ENCODE assay signal across 18 cellular contexts in the genomic region with DNA sequence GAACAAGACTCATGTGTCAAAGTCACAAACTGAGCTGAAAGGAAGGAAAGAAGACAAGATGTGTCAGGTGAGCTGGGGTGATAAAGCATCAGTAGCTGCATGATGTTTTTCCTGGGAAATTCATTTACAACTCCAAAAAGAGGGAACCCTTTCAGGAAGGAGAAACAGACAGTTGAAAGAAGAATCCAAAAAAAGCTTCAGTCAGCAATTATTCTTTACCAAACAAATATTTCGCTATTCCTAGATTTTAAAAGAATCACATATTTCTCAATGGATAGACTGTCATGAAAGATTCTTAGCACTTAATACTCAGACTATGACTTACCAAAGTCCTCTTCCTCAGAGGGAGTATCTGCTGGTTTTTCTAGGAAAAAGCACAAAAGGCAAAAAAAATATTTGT.
DNase-seq lines count a peak whose midpoint lies in the region; ATAC-seq, FAIRE-seq and TF ChIP-seq lines count a peak whose summit lies in the region.
"Had no signal": no experiment of that assay in that cellular context is flagged by ENCODE, and none has a peak within 500 bp of the region (broad histone marks: within the 10 kb centered on the region; RNA-seq: fewer than 3 reads in every experiment).

No MANE protein-coding gene starts in this region.

- no peaks in the 10 kb centered on the region for H3K4me1 ChIP-seq in mammary epithelial cell (ENCODE audit: insufficient read depth, low read length)
- no peaks in the 10 kb centered on the region for H3K4me1 ChIP-seq in IMR-90 (ENCODE audit: control insufficient read depth, insufficient read depth, low read length)
- H3K4me1 ChIP-seq in K562 (replicated peaks in 1 of 2; ENCODE audit: control insufficient read depth in 2 of 2, insufficient read depth in 2 of 2, low read length in 2 of 2): peaks cover 0 to 5% of the 10 kb centered on the region in 2 experiments; a peak in 1 of 5 replicates

- DNase-seq in MCF 10A (ENCODE audit: unreplicated experiment) (no peak), mammary epithelial cell (no peak), IMR-90 (no peak), K562 (ENCODE audit: extremely low read depth in 1 of 4, low spot score in 3 of 4) (no peak), Ammon's horn (ENCODE audit: low spot score) (no peak), NCI-H2029 treated with DMSO at 0.1 percent for 48 hours (lab: John Stamatoyannopoulos, UW) (no peak), Right ventricle myocardium superior (no peak)
- DNase-seq: 8988T; ACHN; AML-193; Calu3; CD8-positive, alpha-beta T cell; DMS79 treated with DMSO at 0.1 percent for 48 hours; GF-D8; GOT3; H9 had no signal

- no peak for FAIRE-seq in K562 (lab: Jason Lieb, UNC)
- FAIRE-seq: HTR-8/SVneo had no signal

- H3K18ac ChIP-seq in IMR-90 (ENCODE audit: low read depth, low read length): no peak overlapping the region

- H3K27me3 Mint-ChIP-seq in MCF 10A (ENCODE audit: insufficient read depth, unreplicated experiment): no peaks in the 10 kb centered on the region

- no peaks in the 10 kb centered on the region for H3K4me1 Mint-ChIP-seq in MCF 10A (ENCODE audit: insufficient read depth, unreplicated experiment)

- H3K56ac ChIP-seq in IMR-90 (ENCODE audit: extremely low read depth, insufficient read depth, low read length): no peak overlapping the region

- H2AFZ ChIP-seq in mammary epithelial cell (ENCODE audit: low read depth, low read length) (no peak overlapping the region), IMR-90 (replicated peaks; ENCODE audit: low read length, poor library complexity) (no peak overlapping the region), K562 (ENCODE audit: low read depth, low read length) (no peak overlapping the region)

- peaks cover 10% of the 10 kb centered on the region for H3K9me3 Mint-ChIP-seq in MCF 10A (ENCODE audit: unreplicated experiment)
- H3K9me3 Mint-ChIP-seq: H9 had no signal

- H3K14ac ChIP-seq in IMR-90 (replicated peaks; ENCODE audit: low read depth, low read length): no peak overlapping the region

- in situ Hi-C loops in mammary epithelial cell (cut with MboI; ENCODE audit: low sequenced_read_pairs in 2 of 2) (no loop called here), IMR-90 (cut with MboI; ENCODE audit: low sequenced_read_pairs) (no loop called here), K562 (cut with MboI) (no loop called here)

- TF ChIP-seq POLR2A in IMR-90 (IDR thresholded peaks at IDR 0.05; ENCODE audit: low read depth, low read length): no peak
- TF ChIP-seq POLR2A in K562 (conservative IDR thresholded peaks at IDR 0.05): no peak

- H4K8ac ChIP-seq in IMR-90 (ENCODE audit: low read depth in 2 of 2, low read length in 2 of 2): no peak overlapping the region

- H2BK120ac ChIP-seq in IMR-90 (ENCODE audit: low read depth, low read length): no peak overlapping the region

- H2AK9ac ChIP-seq in IMR-90 (replicated peaks; ENCODE audit: low read depth, low read length, poor library complexity): no peak overlapping the region

- no peaks in the 10 kb centered on the region for H3K9me3 ChIP-seq in mammary epithelial cell (replicated peaks; ENCODE audit: insufficient read depth, low read length)
- H3K9me3 ChIP-seq in IMR-90 (ENCODE audit: control insufficient read depth, insufficient read depth, low read length): peaks cover 10% of the 10 kb centered on the region; the same call in 1 of the 2 replicates
- H3K9me3 ChIP-seq in K562 (replicated peaks; ENCODE audit: control insufficient read depth, insufficient read depth, low read depth, low read length): no peaks in the 10 kb centered on the region

- H4K91ac ChIP-seq in IMR-90 (ENCODE audit: insufficient read depth, low read depth, low read length): no peak overlapping the region

- no peak overlapping the region for H4K5ac ChIP-seq in IMR-90 (ENCODE audit: low read depth, low read length)

- H2AK5ac ChIP-seq in IMR-90 (ENCODE audit: low read depth, low read length): no peak overlapping the region

- ATAC-seq in IMR-90 (ENCODE audit: low read depth) (no peak), K562 (no peak), Right ventricle myocardium superior (ENCODE audit: poor library complexity) (no peak)
- ATAC-seq: CD8-positive, alpha-beta T cell had no signal

- no peaks in the 10 kb centered on the region for H3K27me3 ChIP-seq in mammary epithelial cell (ENCODE audit: insufficient read depth, low read length)
- no peaks in the 10 kb centered on the region for H3K27me3 ChIP-seq in IMR-90 (ENCODE audit: control insufficient read depth, insufficient read depth, low read length)
- H3K27me3 ChIP-seq in K562 (ENCODE audit: control insufficient read depth in 2 of 2, insufficient read depth in 2 of 2, low read length in 2 of 2): no peaks in the 10 kb centered on the region
- H3K27me3 ChIP-seq: BLaER1 treated with 17β-estradiol and CSF1 and Interleukin-3, amounts not matched to agents 10 nM and 100 nM had no signal

- no peak overlapping the region for H3K9ac ChIP-seq in mammary epithelial cell (ENCODE audit: insufficient read depth, low read length)
- no peak overlapping the region for H3K9ac ChIP-seq in IMR-90 (ENCODE audit: low read depth, low read length)
- H3K9ac ChIP-seq in K562 (ENCODE audit: insufficient read depth in 1 of 2, low read depth in 2 of 2, low read length in 2 of 2): no peak overlapping the region
- H3K9ac ChIP-seq: BLaER1 treated with 17β-estradiol and CSF1 and Interleukin-3, amounts not matched to agents 10 nM and 100 nM had no signal

- TF ChIP-seq EP300 in K562 (IDR thresholded peaks at IDR 0.05; ENCODE audit: low read length): no peak

- POLR2A ChIA-PET in MCF 10A (lab: Yijun Ruan, JAX): interaction anchor here (0.6 to 1.7 kb wide), 3 partner anchors 20 to 34 kb away, joined by 3 to 6 read pairs (median 3); no protein-coding TSS in a partner anchor
- POLR2A ChIA-PET in IMR-90 (lab: Charles Lee; ENCODE audit: unreplicated experiment): no interaction called here
- POLR2A ChIA-PET in K562 (lab: Yijun Ruan, JAX): no interaction called here

- no peak overlapping the region for H2BK5ac ChIP-seq in IMR-90 (ENCODE audit: low read depth, low read length, poor library complexity, severe bottlenecking)

- intact Hi-C loops in MCF 10A (cut with micrococcal nuclease) (no loop called here), mammary epithelial cell (cut with micrococcal nuclease) (no loop called here), IMR-90 (cut with micrococcal nuclease) (no loop called here), K562 (cut with micrococcal nuclease) (no loop called here), Right ventricle myocardium superior (cut with DNase I) (no loop called here)

- H3K27ac ChIP-seq in mammary epithelial cell (ENCODE audit: insufficient read depth, low read depth, low read length): no peak overlapping the region
- no peak overlapping the region for H3K27ac ChIP-seq in IMR-90 (ENCODE audit: insufficient read depth, low read length)
- no peak overlapping the region for H3K27ac ChIP-seq in K562 (ENCODE audit: extremely low read depth, low read depth, low read length)
- H3K27ac ChIP-seq: BLaER1 treated with 17β-estradiol and CSF1 and Interleukin-3, amounts not matched to agents 10 nM and 100 nM had no signal

- BruUV-seq in MCF 10A (replicated peaks; lab: Mats Ljungman, UMichigan): no TSS peak
- BruUV-seq in mammary epithelial cell (replicated peaks; lab: Mats Ljungman, UMichigan): no TSS peak
- BruUV-seq in IMR-90 (replicated peaks; lab: Mats Ljungman, UMichigan): no TSS peak
- BruUV-seq in K562 (replicated peaks; lab: Mats Ljungman, UMichigan): no TSS peak

- H3K4me3 ChIP-seq in mammary epithelial cell (replicated peaks in 1 of 3; ENCODE audit: insufficient read depth in 1 of 3, low read depth in 2 of 3, low read length in 3 of 3) (no peak overlapping the region), IMR-90 (ENCODE audit: insufficient read depth, low read depth, low read length) (no peak overlapping the region), K562 (no peak overlapping the region)
- H3K4me3 ChIP-seq: BLaER1 treated with 17β-estradiol and CSF1 and Interleukin-3, amounts not matched to agents 10 nM and 100 nM had no signal

- H3K27ac Mint-ChIP-seq in MCF 10A (ENCODE audit: low read depth, unreplicated experiment): peak overlapping the region; percentile 43
- H3K27ac Mint-ChIP-seq: CD8-positive, alpha-beta T cell; H9 had no signal

- H3K79me2 ChIP-seq in mammary epithelial cell (ENCODE audit: insufficient read depth, low read length) (no peaks in the 10 kb centered on the region), K562 (ENCODE audit: control insufficient read depth, insufficient read depth, low read length) (no peaks in the 10 kb centered on the region)

- H3K4ac ChIP-seq in IMR-90 (ENCODE audit: low read depth, low read length): no peak overlapping the region

- no peak overlapping the region for H3K23ac ChIP-seq in IMR-90 (ENCODE audit: low read depth, low read length)

- H3K36me3 Mint-ChIP-seq in MCF 10A (ENCODE audit: insufficient read depth, unreplicated experiment): no peaks in the 10 kb centered on the region
- H3K36me3 Mint-ChIP-seq: CD8-positive, alpha-beta T cell had no signal

- CTCF ChIA-PET in MCF 10A (lab: Yijun Ruan, JAX): no interaction called here
- CTCF ChIA-PET in mammary epithelial cell (lab: Charles Lee; ENCODE audit: low non-redundant PET): no interaction called here
- CTCF ChIA-PET in IMR-90 (lab: Yijun Ruan, JAX): no interaction called here
- CTCF ChIA-PET in K562 (lab: Yijun Ruan, JAX; ENCODE audit: low intra/inter-chr PET ratio): no interaction called here

- H2BK15ac ChIP-seq in IMR-90 (ENCODE audit: low read depth, low read length): no peak overlapping the region

- H4K20me1 ChIP-seq in mammary epithelial cell (ENCODE audit: insufficient read depth, low read length) (no peaks in the 10 kb centered on the region), IMR-90 (ENCODE audit: insufficient read depth, low read length) (no peaks in the 10 kb centered on the region), K562 (replicated peaks; ENCODE audit: control insufficient read depth, insufficient read depth, low read length) (no peaks in the 10 kb centered on the region)
- H4K20me1 ChIP-seq: BLaER1 treated with 17β-estradiol and CSF1 and Interleukin-3, amounts not matched to agents 10 nM and 100 nM had no signal

- H3K9me1 ChIP-seq in IMR-90 (ENCODE audit: insufficient read depth, low read length): no peaks in the 10 kb centered on the region
- H3K9me1 ChIP-seq in K562 (ENCODE audit: control insufficient read depth, insufficient read depth, low read length): no peaks in the 10 kb centered on the region

- TF ChIP-seq RAD21 in IMR-90 (IDR thresholded peaks at IDR 0.05; ENCODE audit: low read length) (no peak), K562 (CRISPR knock-in tag; conservative IDR thresholded peaks at IDR 0.05 in 1 of 2, IDR thresholded peaks at IDR 0.05 in 1 of 2) (no peak)

- no peaks in the 10 kb centered on the region for H3K36me3 ChIP-seq in mammary epithelial cell (ENCODE audit: insufficient read depth, low read length)
- no peaks in the 10 kb centered on the region for H3K36me3 ChIP-seq in IMR-90 (ENCODE audit: control insufficient read depth, insufficient read depth, low read length)
- no peaks in the 10 kb centered on the region for H3K36me3 ChIP-seq in K562 (ENCODE audit: control insufficient read depth, insufficient read depth, low read length)
- H3K36me3 ChIP-seq: BLaER1 treated with 17β-estradiol and CSF1 and Interleukin-3, amounts not matched to agents 10 nM and 100 nM had no signal

- TF ChIP-seq CTCF in MCF 10A (IDR thresholded peaks at IDR 0.05; ENCODE audit: unreplicated experiment): no peak
- no peak for TF ChIP-seq CTCF in mammary epithelial cell (conservative IDR thresholded peaks at IDR 0.05 in 1 of 2, IDR thresholded peaks at IDR 0.05 in 1 of 2; ENCODE audit: extremely low read depth in 1 of 2, insufficient read depth in 1 of 2, low read depth in 1 of 2, low read length in 2 of 2)
- no peak for TF ChIP-seq CTCF in IMR-90 (conservative IDR thresholded peaks at IDR 0.05; ENCODE audit: low read depth, low read length)
- no peak for TF ChIP-seq CTCF in K562 (IDR thresholded peaks at IDR 0.05 in 2 of 3, conservative IDR thresholded peaks at IDR 0.05 in 1 of 3; ENCODE audit: insufficient read depth in 2 of 3, low read depth in 1 of 3, low read length in 3 of 3)

- no peaks in the 10 kb centered on the region for H3K79me1 ChIP-seq in IMR-90 (ENCODE audit: low read depth in 1 of 2, low read length in 2 of 2)

- dilution Hi-C loops in mammary epithelial cell (cut with HindIII; ENCODE audit: low sequenced_read_pairs): no loop called here
- dilution Hi-C loops in IMR-90 (cut with HindIII; ENCODE audit: low sequenced_read_pairs, unreplicated experiment): no loop called here

- WGBS in mammary epithelial cell (ENCODE audit: low coverage, missing lambda C conversion rate): 71% methylated on average over 1 of the region's 1 CpG
- no CpG with 5 or more reads among the region's 1 CpG for WGBS in IMR-90 (ENCODE audit: extremely low coverage in 2 of 2, insufficient read length in 1 of 2), 2 experiments
- WGBS in K562 (ENCODE audit: insufficient coverage, low coverage, missing lambda C conversion rate): 18% methylated on average over 1 of the region's 1 CpG

- no peak overlapping the region for H3K4me3 Mint-ChIP-seq in MCF 10A (ENCODE audit: unreplicated experiment)
- H3K4me3 Mint-ChIP-seq: CD8-positive, alpha-beta T cell; H9 had no signal

- no peak overlapping the region for H2BK20ac ChIP-seq in IMR-90 (ENCODE audit: low read depth, low read length)

- H3K4me2 ChIP-seq in mammary epithelial cell (ENCODE audit: insufficient read depth, low read depth, low read length): no peak overlapping the region
- no peak overlapping the region for H3K4me2 ChIP-seq in IMR-90 (ENCODE audit: low read depth, low read length)
- H3K4me2 ChIP-seq in K562 (ENCODE audit: insufficient read depth, low read length): no peak overlapping the region
